Comparison of ENCODE assay signal across 17 cellular contexts in genomic region chr21:45208627-45208951, GRCh38.
A peak's percentile ranks its signal among the peaks of the same experiment; 100 is the strongest.
DNase-seq lines count a peak whose midpoint lies in the region; ATAC-seq, FAIRE-seq and TF ChIP-seq lines count a peak whose summit lies in the region.
"Had no signal": no experiment of that assay in that cellular context is flagged by ENCODE, and none has a peak within 500 bp of the region (broad histone marks: within the 10 kb centered on the region; RNA-seq: fewer than 3 reads in every experiment).

No MANE protein-coding gene starts in this region.

- no peaks in the 10 kb centered on the region for H3K27me3 Mint-ChIP-seq in osteocyte (ENCODE audit: unreplicated experiment)

- no peaks in the 10 kb centered on the region for H3K9me3 ChIP-seq in GM12878 (replicated peaks; ENCODE audit: control insufficient read depth, insufficient read depth, low read length)
- H3K9me3 ChIP-seq: heart right ventricle had no signal

- FAIRE-seq in HTR-8/SVneo (lab: Jason Lieb, UNC) (peak; percentile 77), GM12878 (lab: Jason Lieb, UNC) (no peak)

- no peaks in the 10 kb centered on the region for H3K79me2 ChIP-seq in GM12878 (ENCODE audit: control insufficient read depth, insufficient read depth, low read length)

- CTCF ChIA-PET in GM12878 (lab: Yijun Ruan, JAX) = interaction anchor here (0.6 to 2.9 kb wide), 5 partner anchors 37 to 72 kb away, joined by 3 to 15 read pairs (median 6); no protein-coding TSS in a partner anchor

- H3K4me2 ChIP-seq in GM12878 (ENCODE audit: control insufficient read depth, insufficient read depth) = 0 out of 2 replicates have a peak overlapping the region, but pooled peaks have one; percentile 1

- TF ChIP-seq CTCF in GM12878 (IDR thresholded peaks at IDR 0.05 in 2 of 3, conservative IDR thresholded peaks at IDR 0.05 in 1 of 3; ENCODE audit: control insufficient read depth in 2 of 3, extremely low read depth in 1 of 3, insufficient read depth in 1 of 3, low read depth in 3 of 3, low read length in 3 of 3) (no peak), osteocyte (IDR thresholded peaks at IDR 0.05) (no peak)

- RAD21 ChIA-PET in GM12878 (lab: Charles Lee; ENCODE audit: unreplicated experiment) = no interaction called here

- peaks cover 0 to 2% of the 10 kb centered on the region in 2 experiments; a peak in 2 of 4 replicates for H3K36me3 ChIP-seq in GM12878 (ENCODE audit: control insufficient read depth in 2 of 2, insufficient read depth in 2 of 2, low read length in 1 of 2)

- peaks cover 34% of the 10 kb centered on the region for H3K4me1 ChIP-seq in GM12878 (ENCODE audit: control insufficient read depth, insufficient read depth, low read length)

- no peaks in the 10 kb centered on the region for H3K9me3 Mint-ChIP-seq in osteocyte (ENCODE audit: unreplicated experiment)
- H3K9me3 Mint-ChIP-seq: CD14-positive monocyte had no signal

- no peak for TF ChIP-seq RAD21 in GM12878 (IDR thresholded peaks at IDR 0.05; ENCODE audit: insufficient read depth, low read depth, low read length)

- SMC1A ChIA-PET in GM12878 (lab: Charles Lee; ENCODE audit: uncharacterized antibody, unreplicated experiment) = interaction anchor here (0.7 to 1.3 kb wide), 3 partner anchors 31 to 72 kb away, joined by 3 read pairs; no protein-coding TSS in a partner anchor

- no peaks in the 10 kb centered on the region for H4K20me1 ChIP-seq in GM12878 (ENCODE audit: control insufficient read depth, insufficient read depth)

- WGBS in GM12878 (ENCODE audit: insufficient coverage, insufficient replicate concordance, low lambda C conversion rate, missing lambda C conversion rate) = 36% methylated on average over 5 of the region's 6 CpGs

- peak; percentile 11 for ATAC-seq in GM12878
- ATAC-seq: heart right ventricle had no signal

- in situ Hi-C loops in GM12878 (cut with MboI) = no loop called here

- no peak for TF ChIP-seq POLR2A in GM12878 (IDR thresholded peaks at IDR 0.05; ENCODE audit: low read depth, low read length)

- no peak overlapping the region for H3K4me3 ChIP-seq in GM12878
- H3K4me3 ChIP-seq: heart right ventricle, SK-N-MC had no signal

- no peaks in the 10 kb centered on the region for H3K27me3 ChIP-seq in GM12878 (replicated peaks in 1 of 2; ENCODE audit: control insufficient read depth in 2 of 2, insufficient read depth in 2 of 2, low read length in 1 of 2)
- H3K27me3 ChIP-seq: heart right ventricle had no signal

- no TSS peak for BruUV-seq in GM12878 (replicated peaks; lab: Mats Ljungman, UMichigan)

- H3K9ac ChIP-seq in GM12878 (ENCODE audit: control insufficient read depth, insufficient read depth, low read length) = no peak overlapping the region

- no peak for TF ChIP-seq EP300 in GM12878 (IDR thresholded peaks at IDR 0.05; ENCODE audit: borderline replicate concordance in 1 of 2, control insufficient read depth in 1 of 2, low read depth in 2 of 2, low read length in 2 of 2)

- H3K27ac Mint-ChIP-seq in osteocyte (ENCODE audit: unreplicated experiment) = peak overlapping the region; percentile 56

- H3K27ac ChIP-seq in GM12878 (ENCODE audit: control insufficient read depth, insufficient read depth) = no peak overlapping the region
- H3K27ac ChIP-seq: heart right ventricle, HL-60, SK-N-MC had no signal

- intact Hi-C loops in GM12878 (cut with micrococcal nuclease; ENCODE audit: unreplicated experiment) = no loop called here

- peaks cover 71% of the 10 kb centered on the region for H3K36me3 Mint-ChIP-seq in osteocyte (ENCODE audit: unreplicated experiment)

- no peak overlapping the region for H3K4me3 Mint-ChIP-seq in osteocyte (ENCODE audit: unreplicated experiment)

- POLR2A ChIA-PET in GM12878 (lab: Charles Lee) = no interaction called here

- H3K4me1 Mint-ChIP-seq in osteocyte (ENCODE audit: unreplicated experiment) = peaks cover 9% of the 10 kb centered on the region

- DNase-seq in EL (peak; percentile 33), HTR-8/SVneo (ENCODE audit: insufficient read length, low spot score) (peak; percentile 23), GM12878 (ENCODE audit: low read depth, low spot score) (no peak), osteocyte (ENCODE audit: extremely low spot score, unreplicated experiment) (peak; percentile 32), SHP77 treated with DMSO at 0.1 percent for 48 hours (lab: John Stamatoyannopoulos, UW) (no peak), NCI-H2171 (lab: John Stamatoyannopoulos, UW) (no peak), HuH-7.5 (ENCODE audit: low spot score) (no peak)
- DNase-seq: cortex of kidney; erythroblast; heart right ventricle; Kasumi-1; kidney glomerular epithelial cell; NCI-H524 treated with DMSO at 0.1 percent for 48 hours; stimulated activated naive CD4-positive, alpha-beta T cell had no signal

- H2AFZ ChIP-seq in GM12878 (ENCODE audit: control insufficient read depth, low read depth, low read length) = no peak overlapping the region

TF ChIP-seq in GM12878, 131 proteins besides CTCF, POLR2A, EP300 and RAD21:
- TF ChIP-seq NFXL1 (IDR thresholded peaks at IDR 0.05; ENCODE audit: borderline replicate concordance) = no peak
- no peak for TF ChIP-seq JUNB (IDR thresholded peaks at IDR 0.05)
- no peak for TF ChIP-seq FOXK2 (IDR thresholded peaks at IDR 0.05)
- TF ChIP-seq RUNX3 (IDR thresholded peaks at IDR 0.05; ENCODE audit: low read length) = 0 out of 2 replicates have a peak, but pooled peaks have one; percentile 13
- TF ChIP-seq ZNF592 (IDR thresholded peaks at IDR 0.05) = no peak
- no peak for TF ChIP-seq ZZZ3 (IDR thresholded peaks at IDR 0.05; ENCODE audit: control insufficient read depth, insufficient read length, low read depth)
- TF ChIP-seq CREB1 (IDR thresholded peaks at IDR 0.05; ENCODE audit: low read depth) = no peak
- peak in 1 of 2 experiments; percentile 31; a peak in 2 of 4 replicates for TF ChIP-seq BHLHE40 (IDR thresholded peaks at IDR 0.05; ENCODE audit: borderline replicate concordance in 1 of 2, low read depth in 2 of 2, low read length in 1 of 2)
- peak; percentile 81 for TF ChIP-seq BCL3 (IDR thresholded peaks at IDR 0.05; ENCODE audit: borderline replicate concordance, insufficient read depth, low read depth, low read length, poor library complexity, severe bottlenecking)
- TF ChIP-seq MEF2B (IDR thresholded peaks at IDR 0.05; ENCODE audit: partially characterized antibody, poor library complexity, severe bottlenecking) = no peak
- TF ChIP-seq HDGF (IDR thresholded peaks at IDR 0.05) = peak; percentile 83

Comparison
In these comparisons a context has a peak if more than half of its experiments do, and no peak if none do; other contexts are left out.
1. DNase-seq: peak in EL (single experiment), HTR-8/SVneo (single experiment) and osteocyte (single experiment); none in GM12878 (single experiment), SHP77 treated with DMSO at 0.1 percent for 48 hours (single experiment), NCI-H2171 (single experiment) and HuH-7.5 (single experiment).